In the genomic region with DNA sequence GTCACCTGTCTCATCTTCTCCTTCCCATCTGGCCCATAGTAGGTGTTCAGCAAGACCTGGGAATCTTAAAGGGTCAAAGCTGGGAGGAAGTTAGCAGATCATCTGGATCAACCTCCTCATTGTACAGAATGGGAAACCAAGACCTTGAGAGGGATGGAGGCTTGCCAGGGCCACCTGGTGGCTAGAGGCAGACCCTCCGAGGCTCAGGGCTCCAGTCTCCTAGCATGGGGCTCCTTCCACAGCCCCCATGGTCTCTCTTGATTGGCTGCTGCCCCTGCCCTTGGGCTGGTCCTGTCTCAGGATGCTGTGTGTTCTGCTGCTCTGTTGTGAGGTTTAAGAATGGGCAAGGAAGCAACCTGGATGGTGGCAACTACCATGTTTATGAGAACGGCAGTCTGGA, we compare ENCODE assay signal across 16 cellular contexts.
DNase-seq lines count a peak whose midpoint lies in the region; FAIRE-seq and TF ChIP-seq lines count a peak whose summit lies in the region.
"Had no signal": no experiment of that assay in that cellular context is flagged by ENCODE, and none has a peak within 500 bp of the region (broad histone marks: within the 10 kb centered on the region; RNA-seq: fewer than 3 reads in every experiment).

No MANE protein-coding gene starts in this region.

- H3K4me1 ChIP-seq in Loucy (ENCODE audit: insufficient read depth, low read length, poor library complexity, severe bottlenecking) (peaks cover 35% of the 10 kb centered on the region), neutrophil (ENCODE audit: control insufficient read depth in 1 of 2, insufficient read depth in 1 of 2, low read depth in 1 of 2, low read length in 1 of 2) (peaks cover 83 to 85% of the 10 kb centered on the region in 2 experiments)
- H3K4me1 ChIP-seq: HAP-1, SJCRH30 had no signal

- peaks cover 8% of the 10 kb centered on the region for H3K4me1 Mint-ChIP-seq in nephron progenitor cell
- H3K4me1 Mint-ChIP-seq: CD8-positive, alpha-beta memory T cell had no signal

- no peaks in the 10 kb centered on the region for H4K20me1 ChIP-seq in Loucy (ENCODE audit: insufficient read depth, low read length, poor library complexity, severe bottlenecking)

- H3K27ac ChIP-seq in neutrophil: peak overlapping the region; percentile 95
- H3K27ac ChIP-seq: SJCRH30 had no signal

- FAIRE-seq in bronchial epithelial cell (lab: Jason Lieb, UNC): peak; percentile 23

- H3K27ac Mint-ChIP-seq in nephron progenitor cell: no peak overlapping the region
- H3K27ac Mint-ChIP-seq: CD8-positive, alpha-beta memory T cell had no signal

- no peak overlapping the region for H2AFZ ChIP-seq in Loucy (ENCODE audit: low read length)

- no peaks in the 10 kb centered on the region for H3F3A ChIP-seq in Loucy (ENCODE audit: low read depth)

- H3K9me3 ChIP-seq in Loucy (ENCODE audit: insufficient read depth, low read depth, low read length) (no peaks in the 10 kb centered on the region), neutrophil (no peaks in the 10 kb centered on the region)
- H3K9me3 ChIP-seq: HAP-1, SJCRH30 had no signal

- no peaks in the 10 kb centered on the region for H3K9me3 Mint-ChIP-seq in nephron progenitor cell
- H3K9me3 Mint-ChIP-seq: CD8-positive, alpha-beta memory T cell had no signal

- H3K27me3 ChIP-seq in Loucy (ENCODE audit: insufficient read depth, low read length, poor library complexity, severe bottlenecking) (no peaks in the 10 kb centered on the region), bronchial epithelial cell (ENCODE audit: control insufficient read depth, insufficient read depth, low read length) (peaks cover 3% of the 10 kb centered on the region), neutrophil (no peaks in the 10 kb centered on the region)
- H3K27me3 ChIP-seq: SJCRH30 had no signal

- no peaks in the 10 kb centered on the region for H3K79me2 ChIP-seq in Loucy (ENCODE audit: insufficient read depth, low read length)

- no peaks in the 10 kb centered on the region for H3K36me3 Mint-ChIP-seq in nephron progenitor cell (ENCODE audit: low read depth)
- H3K36me3 Mint-ChIP-seq: CD8-positive, alpha-beta memory T cell had no signal

- no peaks in the 10 kb centered on the region for H3K36me3 ChIP-seq in Loucy (ENCODE audit: insufficient read depth, low read length)
- H3K36me3 ChIP-seq in bronchial epithelial cell (ENCODE audit: control insufficient read depth, insufficient read depth, low read length): no peaks in the 10 kb centered on the region
- H3K36me3 ChIP-seq in neutrophil: no peaks in the 10 kb centered on the region
- H3K36me3 ChIP-seq: HAP-1 had no signal

- no peaks in the 10 kb centered on the region for H3K9me2 ChIP-seq in Loucy (replicated peaks; ENCODE audit: low read depth, low read length)

- H3K4me3 ChIP-seq in Loucy (ENCODE audit: low read length, poor library complexity, severe bottlenecking) (no peak overlapping the region), bronchial epithelial cell (ENCODE audit: low read depth, low read length) (no peak overlapping the region), neutrophil (ENCODE audit: low read depth in 1 of 2, low read length in 1 of 2) (no peak overlapping the region)
- H3K4me3 ChIP-seq: HAP-1, SJCRH30 had no signal

- peaks cover 44% of the 10 kb centered on the region for H3K27me3 Mint-ChIP-seq in nephron progenitor cell (ENCODE audit: low read depth, poor library complexity)

- H3K4me2 ChIP-seq in Loucy (ENCODE audit: low read depth, low read length, poor library complexity, severe bottlenecking): no peak overlapping the region

- TF ChIP-seq CTCF in Loucy (conservative IDR thresholded peaks at IDR 0.05; ENCODE audit: low read length) (peak; percentile 32; the same call in 1 of the 2 replicates), bronchial epithelial cell (IDR thresholded peaks at IDR 0.05; ENCODE audit: insufficient read depth, low read length, severe bottlenecking) (no peak), neutrophil (IDR thresholded peaks at IDR 0.05) (no peak), nephron progenitor cell (IDR thresholded peaks at IDR 0.05) (no peak)

- H3K9ac ChIP-seq in Loucy (ENCODE audit: low read depth, low read length, poor library complexity, severe bottlenecking): no peak overlapping the region

- peak; percentile 50 for DNase-seq in NCI-H82 (lab: John Stamatoyannopoulos, UW)
- DNase-seq in NCI-H82 treated with DMSO at 0.1 percent for 48 hours (lab: John Stamatoyannopoulos, UW; ENCODE audit: unreplicated experiment): no peak
- no peak for DNase-seq in bronchial epithelial cell (ENCODE audit: low read depth)
- no peak for DNase-seq in nephron progenitor cell
- DNase-seq in activated CD4-positive, alpha-beta T cell treated with anti-CD3 and anti-CD28 coated beads for 1 hour: no peak
- DNase-seq in NCI-H2196 treated with DMSO at 0.1 percent for 48 hours (lab: John Stamatoyannopoulos, UW; ENCODE audit: unreplicated experiment): no peak
- DNase-seq: DMS79, KBM-7, NCI-H1048, NCI-H146, NCI-H2029 treated with DMSO at 0.1 percent for 48 hours had no signal

- no peak overlapping the region for H3K4me3 Mint-ChIP-seq in nephron progenitor cell
- H3K4me3 Mint-ChIP-seq: CD8-positive, alpha-beta memory T cell had no signal
